In genomic region chr21:45365608-45366241, GRCh38 we compare ENCODE assay signal across 11 cellular contexts. TPM values are rescaled to one million over a fixed set of nuclear protein-coding genes. Genes with fewer than 3 reads are reported as not detected.
DNase-seq lines count a peak whose midpoint lies in the region; ATAC-seq and TF ChIP-seq lines count a peak whose summit lies in the region.
"Had no signal": no experiment of that assay in that cellular context is flagged by ENCODE, and none has a peak within 500 bp of the region (broad histone marks: within the 10 kb centered on the region; RNA-seq: fewer than 3 reads in every experiment).

No MANE protein-coding gene starts in this region.

- H3K9ac ChIP-seq in smooth muscle cell (ENCODE audit: low read depth) = peak overlapping the region; percentile 21

- H3K9me3 Mint-ChIP-seq in GM23338 = no peaks in the 10 kb centered on the region
- no peaks in the 10 kb centered on the region for H3K9me3 Mint-ChIP-seq in activated CD4-positive, alpha-beta memory T cell treated with anti-CD3 and anti-CD28 coated beads for 36 hours
- H3K9me3 Mint-ChIP-seq: naive B cell had no signal

- DNase-seq in GM23338 (ENCODE audit: low spot score) = peak; percentile 89
- DNase-seq in SW480 (ENCODE audit: low spot score) = peak; percentile 91
- DNase-seq in left ventricle myocardium superior = peak; percentile 26
- no peak for DNase-seq in smooth muscle cell (lab: John Stamatoyannopoulos, UW; ENCODE audit: unreplicated experiment)
- DNase-seq in effector memory CD4-positive, alpha-beta T cell = no peak
- DNase-seq in activated CD4-positive, alpha-beta memory T cell treated with anti-CD3 and anti-CD28 coated beads for 36 hours = no peak
- DNase-seq: naive B cell, NCI-H1092 treated with DMSO at 0.1 percent for 48 hours, SHP77 treated with DMSO at 0.1 percent for 48 hours had no signal

- no peaks in the 10 kb centered on the region for H3K9me2 ChIP-seq in GM23338 (ENCODE audit: insufficient read depth)

- WGBS in smooth muscle cell (ENCODE audit: low lambda C conversion rate) = 41% methylated on average over 26 of the region's 26 CpGs

- H3K27ac ChIP-seq in GM23338 (ENCODE audit: low read depth) (peak overlapping the region; percentile 67; the same call in 1 of the 2 replicates), smooth muscle cell (ENCODE audit: low read depth) (peak overlapping the region; percentile 98)
- H3K27ac ChIP-seq in effector memory CD4-positive, alpha-beta T cell (ENCODE audit: insufficient read depth, low read length, poor library complexity, severe bottlenecking) = no peak overlapping the region

- no peaks in the 10 kb centered on the region for H3K9me3 ChIP-seq in smooth muscle cell (replicated peaks; ENCODE audit: low read depth)
- H3K9me3 ChIP-seq in effector memory CD4-positive, alpha-beta T cell (ENCODE audit: control insufficient read depth, low read length) = no peaks in the 10 kb centered on the region

- TF ChIP-seq CTCF in GM23338 (conservative IDR thresholded peaks at IDR 0.05; ENCODE audit: low read depth in 2 of 2) = no peak
- TF ChIP-seq CTCF in smooth muscle cell (IDR thresholded peaks at IDR 0.05; ENCODE audit: borderline replicate concordance, insufficient read depth, poor library complexity, severe bottlenecking) = no peak

- H3K4me1 Mint-ChIP-seq in GM23338 = peaks cover 55% of the 10 kb centered on the region
- peaks cover 12% of the 10 kb centered on the region for H3K4me1 Mint-ChIP-seq in activated CD4-positive, alpha-beta memory T cell treated with anti-CD3 and anti-CD28 coated beads for 36 hours (ENCODE audit: low read depth)

- H3K4me3 Mint-ChIP-seq in GM23338 = no peak overlapping the region
- no peak overlapping the region for H3K4me3 Mint-ChIP-seq in activated CD4-positive, alpha-beta memory T cell treated with anti-CD3 and anti-CD28 coated beads for 36 hours
- H3K4me3 Mint-ChIP-seq: naive B cell had no signal

- no peaks in the 10 kb centered on the region for H4K20me1 ChIP-seq in GM23338 (replicated peaks; ENCODE audit: insufficient read depth)
- H4K20me1 ChIP-seq in smooth muscle cell (ENCODE audit: low read depth) = no peaks in the 10 kb centered on the region

- intact Hi-C loops in left ventricle myocardium superior (cut with micrococcal nuclease) = no loop called here
- intact Hi-C loops in activated CD4-positive, alpha-beta memory T cell treated with anti-CD3 and anti-CD28 coated beads for 36 hours (cut with micrococcal nuclease) = no loop called here

- ATAC-seq in GM23338 (peak; percentile 56), left ventricle myocardium superior (no peak), HG03378 (IDR thresholded peaks at IDR 0.05; ENCODE audit: unreplicated experiment) (no peak), GM21528 (IDR thresholded peaks at IDR 0.05; ENCODE audit: low FRiP score, unreplicated experiment) (no peak)

- H3F3A ChIP-seq in GM23338 (replicated peaks; ENCODE audit: low read depth) = 0 out of 2 replicates have a peak, but pooled peaks cover 4% of the 10 kb centered on the region
- H3F3A ChIP-seq in smooth muscle cell (ENCODE audit: low read depth) = peaks cover 26% of the 10 kb centered on the region

- no peaks in the 10 kb centered on the region for H3K36me3 ChIP-seq in GM23338 (ENCODE audit: insufficient read depth)
- no peaks in the 10 kb centered on the region for H3K36me3 ChIP-seq in smooth muscle cell (ENCODE audit: low read depth)
- no peaks in the 10 kb centered on the region for H3K36me3 ChIP-seq in effector memory CD4-positive, alpha-beta T cell (ENCODE audit: control insufficient read depth, insufficient read depth, low read length)

- H3K79me2 ChIP-seq in GM23338 (replicated peaks; ENCODE audit: insufficient read depth) (no peaks in the 10 kb centered on the region), smooth muscle cell (ENCODE audit: low read depth) (no peaks in the 10 kb centered on the region)

- POLR2A ChIA-PET in activated CD4-positive, alpha-beta memory T cell treated with anti-CD3 and anti-CD28 coated beads for 36 hours (lab: Charles Lee) = no interaction called here

- H3K27me3 ChIP-seq in GM23338 (ENCODE audit: insufficient read depth) (no peaks in the 10 kb centered on the region; the same call in 1 of the 2 replicates), smooth muscle cell (ENCODE audit: low read depth) (no peaks in the 10 kb centered on the region)
- H3K27me3 ChIP-seq in effector memory CD4-positive, alpha-beta T cell (replicated peaks; ENCODE audit: control insufficient read depth, insufficient read depth, low read length, poor library complexity, severe bottlenecking) = no peaks in the 10 kb centered on the region

- peak overlapping the region; percentile 65; the same call in 1 of the 2 replicates for H3K27ac Mint-ChIP-seq in GM23338
- no peak overlapping the region for H3K27ac Mint-ChIP-seq in activated CD4-positive, alpha-beta memory T cell treated with anti-CD3 and anti-CD28 coated beads for 36 hours
- H3K27ac Mint-ChIP-seq: naive B cell had no signal

- H3K4me2 ChIP-seq in GM23338 (0 out of 2 replicates have a peak overlapping the region, but pooled peaks have one; percentile 21), smooth muscle cell (peak overlapping the region; percentile 29)

- H3K4me3 ChIP-seq in GM23338 = no peak overlapping the region
- no peak overlapping the region for H3K4me3 ChIP-seq in smooth muscle cell
- no peak overlapping the region for H3K4me3 ChIP-seq in effector memory CD4-positive, alpha-beta T cell (ENCODE audit: insufficient read depth, low read depth, low read length, poor library complexity, severe bottlenecking)

- peaks cover 35% of the 10 kb centered on the region for H3K27me3 Mint-ChIP-seq in GM23338 (ENCODE audit: insufficient read depth, low read depth, poor library complexity)
- peaks cover 9% of the 10 kb centered on the region for H3K27me3 Mint-ChIP-seq in activated CD4-positive, alpha-beta memory T cell treated with anti-CD3 and anti-CD28 coated beads for 36 hours

- H2AFZ ChIP-seq in GM23338 (0 out of 2 replicates have a peak overlapping the region, but pooled peaks have one; percentile 69), smooth muscle cell (ENCODE audit: low read depth) (no peak overlapping the region)

- CTCF ChIA-PET in activated CD4-positive, alpha-beta memory T cell treated with anti-CD3 and anti-CD28 coated beads for 36 hours (lab: Charles Lee) = no interaction called here

- H3K4me1 ChIP-seq in GM23338 (ENCODE audit: insufficient read depth) = peaks cover 15% of the 10 kb centered on the region
- peaks cover 38% of the 10 kb centered on the region for H3K4me1 ChIP-seq in smooth muscle cell (ENCODE audit: low read depth)
- no peaks in the 10 kb centered on the region for H3K4me1 ChIP-seq in effector memory CD4-positive, alpha-beta T cell (ENCODE audit: control insufficient read depth, insufficient read depth, low read length, poor library complexity, severe bottlenecking)

- no peaks in the 10 kb centered on the region; the same call in 2 of the 3 replicates for H3K36me3 Mint-ChIP-seq in GM23338 (ENCODE audit: low read depth)
- H3K36me3 Mint-ChIP-seq in activated CD4-positive, alpha-beta memory T cell treated with anti-CD3 and anti-CD28 coated beads for 36 hours = no peaks in the 10 kb centered on the region
- H3K36me3 Mint-ChIP-seq: naive B cell had no signal

TF ChIP-seq in GM23338, 12 proteins besides CTCF, POLR2A, EP300 and RAD21 (continues in another document):
- no peak for TF ChIP-seq ZNF114 (CRISPR knock-in tag; IDR thresholded peaks at IDR 0.05)
- peak; percentile 60 for TF ChIP-seq CREB1 (CRISPR knock-in tag; IDR thresholded peaks at IDR 0.05; ENCODE audit: low read depth)

RNA-seq across cellular contexts. Expression of gene COL18A1, which starts 39.2 kb away (rescaled TPM):
- 287 and 430 TPM in 2 replicates for total RNA-seq in GM23338 (2014; rRNA removed; shearing (Covaris generic))
- polyA plus RNA-seq in GM23338 (2016; fragmentation: Nextera tagmentation; extraction: Ambion mirVana) (38.4 and 45.1 TPM in 2 replicates), smooth muscle cell (362 and 485 TPM in 2 replicates)
- total RNA-seq in left ventricle myocardium superior (52.4 TPM), smooth muscle cell (192 and 240 TPM in 2 replicates)
- total RNA-seq in activated CD4-positive, alpha-beta memory T cell treated with anti-CD3 and anti-CD28 coated beads for 36 hours = 1 to 10 TPM; 4.5 TPM

Comparison
In these comparisons a context has a peak if more than half of its experiments do, and no peak if none do; other contexts are left out.
1. DNase-seq: peak in GM23338 (single experiment), SW480 (single experiment) and left ventricle myocardium superior (single experiment); none in smooth muscle cell (single experiment), effector memory CD4-positive, alpha-beta T cell (0 of 3) and activated CD4-positive, alpha-beta memory T cell treated with anti-CD3 and anti-CD28 coated beads for 36 hours (single experiment).